8 cellular contexts compared by ENCODE assay signal in genomic region chr1:213429642-213430041, GRCh38.
"Had no signal": no experiment of that assay in that cellular context is flagged by ENCODE, and none has a peak within 500 bp of the region (broad histone marks: within the 10 kb centered on the region; RNA-seq: fewer than 3 reads in every experiment).

No MANE protein-coding gene starts in this region.

- H3K27ac ChIP-seq: HL-60 had no signal

- H3K4me3 ChIP-seq: GM23338 had no signal

- FAIRE-seq: H1, H54, HepG2 had no signal

- DNase-seq: H9, HCEC 1CT, KBM-7 had no signal

- ATAC-seq: GM23338, HepG2 had no signal

- H2AFZ ChIP-seq: GM23338 had no signal

- H3K4me2 ChIP-seq: GM23338 had no signal
